10 cellular contexts compared by ENCODE assay signal in genomic region chr13:84745051-84745551, GRCh38.
"Had no signal": no experiment of that assay in that cellular context is flagged by ENCODE, and none has a peak within 500 bp of the region (broad histone marks: within the 10 kb centered on the region; RNA-seq: fewer than 3 reads in every experiment).

No MANE protein-coding gene starts in this region.

- H3K4me1 Mint-ChIP-seq: IgD-negative memory B cell had no signal

- H3K4me1 ChIP-seq: HAP-1 had no signal

- H3K9me3 ChIP-seq: HAP-1 had no signal

- ATAC-seq: HCT116, HepG2 had no signal

- H3K4me3 Mint-ChIP-seq: HFFc6, IgD-negative memory B cell had no signal

- H3K9me3 Mint-ChIP-seq: HFFc6 had no signal

- H3K27me3 Mint-ChIP-seq: IgD-negative memory B cell had no signal

- H3K27ac ChIP-seq: GM23248, HL-60 had no signal

- H3K4me3 ChIP-seq: GM23248, HAP-1 had no signal

- FAIRE-seq: HepG2 had no signal

- H3K27ac Mint-ChIP-seq: HFFc6, IgD-negative memory B cell had no signal

- H3K9ac ChIP-seq: GM23248 had no signal

- H2AFZ ChIP-seq: GM23248 had no signal

- H3K36me3 ChIP-seq: HAP-1 had no signal

- DNase-seq: GM23248, GOT3, H7, HFFc6, KG1 had no signal
